In the genomic region with DNA sequence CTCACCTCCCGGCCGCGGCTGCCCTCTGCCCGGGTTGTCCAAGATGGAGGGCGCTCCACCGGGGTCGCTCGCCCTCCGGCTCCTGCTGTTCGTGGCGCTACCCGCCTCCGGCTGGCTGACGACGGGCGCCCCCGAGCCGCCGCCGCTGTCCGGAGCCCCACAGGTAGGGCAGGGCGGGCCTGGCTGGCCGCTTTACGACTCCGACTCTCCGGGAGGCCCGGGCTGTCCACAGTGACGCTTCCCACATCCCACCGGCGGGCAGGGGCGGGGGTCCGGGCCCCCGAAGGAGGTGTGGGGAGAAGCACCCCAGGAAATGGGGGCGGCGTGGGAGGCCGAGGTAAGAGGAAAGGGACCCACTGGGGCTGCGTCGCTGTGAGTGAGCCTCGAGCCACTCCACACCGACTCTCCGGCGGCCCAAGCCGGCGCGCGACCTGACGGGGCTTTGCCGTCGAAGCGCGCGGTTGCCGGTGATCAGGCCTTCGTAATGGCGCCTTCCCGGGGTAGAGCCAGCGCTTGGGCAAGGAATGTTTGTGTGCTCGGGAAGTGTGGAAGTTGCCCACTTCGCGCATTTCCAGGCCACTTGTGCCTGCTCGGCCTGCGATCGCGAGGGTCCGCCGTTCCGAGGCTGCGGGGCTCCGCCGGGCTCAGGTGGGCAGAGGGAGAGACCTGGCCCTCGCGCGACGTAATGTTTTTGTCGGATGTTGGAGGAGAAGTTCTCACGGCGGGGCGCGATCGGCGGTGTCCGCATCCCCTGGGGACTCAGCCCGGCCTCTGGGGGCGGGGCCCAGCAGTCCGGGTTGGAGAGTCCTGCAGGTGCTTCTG, we compare ENCODE assay signal across 1 cellular context.
A peak's percentile ranks its signal among the peaks of the same experiment; 100 is the strongest.
TF ChIP-seq lines count a peak whose summit lies in the region.

A gene with protein sequence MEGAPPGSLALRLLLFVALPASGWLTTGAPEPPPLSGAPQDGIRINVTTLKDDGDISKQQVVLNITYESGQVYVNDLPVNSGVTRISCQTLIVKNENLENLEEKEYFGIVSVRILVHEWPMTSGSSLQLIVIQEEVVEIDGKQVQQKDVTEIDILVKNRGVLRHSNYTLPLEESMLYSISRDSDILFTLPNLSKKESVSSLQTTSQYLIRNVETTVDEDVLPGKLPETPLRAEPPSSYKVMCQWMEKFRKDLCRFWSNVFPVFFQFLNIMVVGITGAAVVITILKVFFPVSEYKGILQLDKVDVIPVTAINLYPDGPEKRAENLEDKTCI (plus strand): TSS at position 4 of the 822 bp plus-strand sequence. CDS start 40 bp downstream, at position 44.

TF ChIP-seq in K562, 482 proteins besides CTCF, POLR2A, EP300 and RAD21 (continued from another document and continues in another):
- TF ChIP-seq ADNP (tag; IDR thresholded peaks at IDR 0.05), result no peak
- TF ChIP-seq, protein P1, sequence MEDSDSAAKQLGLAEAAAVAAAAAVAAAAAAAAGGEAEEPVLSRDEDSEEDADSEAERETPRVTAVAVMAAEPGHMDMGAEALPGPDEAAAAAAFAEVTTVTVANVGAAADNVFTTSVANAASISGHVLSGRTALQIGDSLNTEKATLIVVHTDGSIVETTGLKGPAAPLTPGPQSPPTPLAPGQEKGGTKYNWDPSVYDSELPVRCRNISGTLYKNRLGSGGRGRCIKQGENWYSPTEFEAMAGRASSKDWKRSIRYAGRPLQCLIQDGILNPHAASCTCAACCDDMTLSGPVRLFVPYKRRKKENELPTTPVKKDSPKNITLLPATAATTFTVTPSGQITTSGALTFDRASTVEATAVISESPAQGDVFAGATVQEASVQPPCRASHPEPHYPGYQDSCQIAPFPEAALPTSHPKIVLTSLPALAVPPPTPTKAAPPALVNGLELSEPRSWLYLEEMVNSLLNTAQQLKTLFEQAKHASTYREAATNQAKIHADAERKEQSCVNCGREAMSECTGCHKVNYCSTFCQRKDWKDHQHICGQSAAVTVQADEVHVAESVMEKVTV (CRISPR knock-in tag; IDR thresholded peaks at IDR 0.05), result peak; percentile 16; the same call in 1 of the 2 replicates
- TF ChIP-seq, protein P2, sequence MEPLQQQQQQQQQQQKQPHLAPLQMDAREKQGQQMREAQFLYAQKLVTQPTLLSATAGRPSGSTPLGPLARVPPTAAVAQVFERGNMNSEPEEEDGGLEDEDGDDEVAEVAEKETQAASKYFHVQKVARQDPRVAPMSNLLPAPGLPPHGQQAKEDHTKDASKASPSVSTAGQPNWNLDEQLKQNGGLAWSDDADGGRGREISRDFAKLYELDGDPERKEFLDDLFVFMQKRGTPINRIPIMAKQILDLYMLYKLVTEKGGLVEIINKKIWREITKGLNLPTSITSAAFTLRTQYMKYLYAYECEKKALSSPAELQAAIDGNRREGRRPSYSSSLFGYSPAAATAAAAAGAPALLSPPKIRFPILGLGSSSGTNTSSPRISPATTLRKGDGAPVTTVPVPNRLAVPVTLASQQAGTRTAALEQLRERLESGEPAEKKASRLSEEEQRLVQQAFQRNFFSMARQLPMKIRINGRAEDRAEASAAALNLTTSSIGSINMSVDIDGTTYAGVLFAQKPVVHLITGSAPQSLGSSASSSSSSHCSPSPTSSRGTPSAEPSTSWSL (CRISPR knock-in tag; IDR thresholded peaks at IDR 0.05; ENCODE audit: borderline replicate concordance), result no peak
- TF ChIP-seq HNRNPK (IDR thresholded peaks at IDR 0.05; ENCODE audit: low read depth, low read length, poor library complexity, severe bottlenecking), result no peak
- no peak for TF ChIP-seq CBFA2T2 (conservative IDR thresholded peaks at IDR 0.05)
- TF ChIP-seq TEAD2 (tag; IDR thresholded peaks at IDR 0.05), result no peak
- no peak for TF ChIP-seq RAD51 (IDR thresholded peaks at IDR 0.05; ENCODE audit: borderline replicate concordance, low read depth)
- TF ChIP-seq SREBF2 (CRISPR knock-in tag; IDR thresholded peaks at IDR 0.05), result no peak; the same call in 1 of the 2 replicates
- TF ChIP-seq, protein P3, sequence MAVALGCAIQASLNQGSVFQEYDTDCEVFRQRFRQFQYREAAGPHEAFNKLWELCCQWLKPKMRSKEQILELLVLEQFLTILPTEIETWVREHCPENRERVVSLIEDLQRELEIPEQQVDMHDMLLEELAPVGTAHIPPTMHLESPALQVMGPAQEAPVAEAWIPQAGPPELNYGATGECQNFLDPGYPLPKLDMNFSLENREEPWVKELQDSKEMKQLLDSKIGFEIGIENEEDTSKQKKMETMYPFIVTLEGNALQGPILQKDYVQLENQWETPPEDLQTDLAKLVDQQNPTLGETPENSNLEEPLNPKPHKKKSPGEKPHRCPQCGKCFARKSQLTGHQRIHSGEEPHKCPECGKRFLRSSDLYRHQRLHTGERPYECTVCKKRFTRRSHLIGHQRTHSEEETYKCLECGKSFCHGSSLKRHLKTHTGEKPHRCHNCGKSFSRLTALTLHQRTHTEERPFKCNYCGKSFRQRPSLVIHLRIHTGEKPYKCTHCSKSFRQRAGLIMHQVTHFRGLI (CRISPR knock-in tag; IDR thresholded peaks at IDR 0.05), result no peak
- TF ChIP-seq, protein P4, sequence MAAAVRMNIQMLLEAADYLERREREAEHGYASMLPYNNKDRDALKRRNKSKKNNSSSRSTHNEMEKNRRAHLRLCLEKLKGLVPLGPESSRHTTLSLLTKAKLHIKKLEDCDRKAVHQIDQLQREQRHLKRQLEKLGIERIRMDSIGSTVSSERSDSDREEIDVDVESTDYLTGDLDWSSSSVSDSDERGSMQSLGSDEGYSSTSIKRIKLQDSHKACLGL (CRISPR knock-in tag; IDR thresholded peaks at IDR 0.05; ENCODE audit: borderline replicate concordance, poor library complexity, severe bottlenecking), result no peak
- TF ChIP-seq ELF2 (CRISPR knock-in tag; IDR thresholded peaks at IDR 0.05), result no peak; the same call in 1 of the 2 replicates
- TF ChIP-seq, protein P5, sequence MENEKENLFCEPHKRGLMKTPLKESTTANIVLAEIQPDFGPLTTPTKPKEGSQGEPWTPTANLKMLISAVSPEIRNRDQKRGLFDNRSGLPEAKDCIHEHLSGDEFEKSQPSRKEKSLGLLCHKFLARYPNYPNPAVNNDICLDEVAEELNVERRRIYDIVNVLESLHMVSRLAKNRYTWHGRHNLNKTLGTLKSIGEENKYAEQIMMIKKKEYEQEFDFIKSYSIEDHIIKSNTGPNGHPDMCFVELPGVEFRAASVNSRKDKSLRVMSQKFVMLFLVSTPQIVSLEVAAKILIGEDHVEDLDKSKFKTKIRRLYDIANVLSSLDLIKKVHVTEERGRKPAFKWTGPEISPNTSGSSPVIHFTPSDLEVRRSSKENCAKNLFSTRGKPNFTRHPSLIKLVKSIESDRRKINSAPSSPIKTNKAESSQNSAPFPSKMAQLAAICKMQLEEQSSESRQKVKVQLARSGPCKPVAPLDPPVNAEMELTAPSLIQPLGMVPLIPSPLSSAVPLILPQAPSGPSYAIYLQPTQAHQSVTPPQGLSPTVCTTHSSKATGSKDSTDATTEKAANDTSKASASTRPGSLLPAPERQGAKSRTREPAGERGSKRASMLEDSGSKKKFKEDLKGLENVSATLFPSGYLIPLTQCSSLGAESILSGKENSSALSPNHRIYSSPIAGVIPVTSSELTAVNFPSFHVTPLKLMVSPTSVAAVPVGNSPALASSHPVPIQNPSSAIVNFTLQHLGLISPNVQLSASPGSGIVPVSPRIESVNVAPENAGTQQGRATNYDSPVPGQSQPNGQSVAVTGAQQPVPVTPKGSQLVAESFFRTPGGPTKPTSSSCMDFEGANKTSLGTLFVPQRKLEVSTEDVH (IDR thresholded peaks at IDR 0.05; ENCODE audit: low read depth, partially characterized antibody), result no peak
- TF ChIP-seq, protein P6, sequence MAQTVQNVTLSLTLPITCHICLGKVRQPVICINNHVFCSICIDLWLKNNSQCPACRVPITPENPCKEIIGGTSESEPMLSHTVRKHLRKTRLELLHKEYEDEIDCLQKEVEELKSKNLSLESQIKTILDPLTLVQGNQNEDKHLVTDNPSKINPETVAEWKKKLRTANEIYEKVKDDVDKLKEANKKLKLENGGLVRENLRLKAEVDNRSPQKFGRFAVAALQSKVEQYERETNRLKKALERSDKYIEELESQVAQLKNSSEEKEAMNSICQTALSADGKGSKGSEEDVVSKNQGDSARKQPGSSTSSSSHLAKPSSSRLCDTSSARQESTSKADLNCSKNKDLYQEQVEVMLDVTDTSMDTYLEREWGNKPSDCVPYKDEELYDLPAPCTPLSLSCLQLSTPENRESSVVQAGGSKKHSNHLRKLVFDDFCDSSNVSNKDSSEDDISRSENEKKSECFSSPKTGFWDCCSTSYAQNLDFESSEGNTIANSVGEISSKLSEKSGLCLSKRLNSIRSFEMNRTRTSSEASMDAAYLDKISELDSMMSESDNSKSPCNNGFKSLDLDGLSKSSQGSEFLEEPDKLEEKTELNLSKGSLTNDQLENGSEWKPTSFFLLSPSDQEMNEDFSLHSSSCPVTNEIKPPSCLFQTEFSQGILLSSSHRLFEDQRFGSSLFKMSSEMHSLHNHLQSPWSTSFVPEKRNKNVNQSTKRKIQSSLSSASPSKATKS (CRISPR knock-in tag; IDR thresholded peaks at IDR 0.05), result no peak
- no peak for TF ChIP-seq ZNF165 (CRISPR knock-in tag; IDR thresholded peaks at IDR 0.05; ENCODE audit: borderline replicate concordance)
- TF ChIP-seq MEIS2 (IDR thresholded peaks at IDR 0.05; ENCODE audit: partially characterized antibody), result no peak
- peak; percentile 57; the same call in 1 of the 2 replicates for TF ChIP-seq CTBP1 (IDR thresholded peaks at IDR 0.05; ENCODE audit: borderline replicate concordance)
- no peak for TF ChIP-seq SRSF7 (optimal IDR thresholded peaks at IDR 0.05; ENCODE audit: low read depth, low read length)
- TF ChIP-seq GABPA (tag; conservative IDR thresholded peaks at IDR 0.05; ENCODE audit: low read depth), result no peak
- TF ChIP-seq FUS (optimal IDR thresholded peaks at IDR 0.05; ENCODE audit: low read depth, low read length), result peak; percentile 31
- no peak for TF ChIP-seq ZNF253 (CRISPR knock-in tag; conservative IDR thresholded peaks at IDR 0.05)
- no peak for TF ChIP-seq ZNF174 (CRISPR knock-in tag; IDR thresholded peaks at IDR 0.05)
- TF ChIP-seq, protein P7, sequence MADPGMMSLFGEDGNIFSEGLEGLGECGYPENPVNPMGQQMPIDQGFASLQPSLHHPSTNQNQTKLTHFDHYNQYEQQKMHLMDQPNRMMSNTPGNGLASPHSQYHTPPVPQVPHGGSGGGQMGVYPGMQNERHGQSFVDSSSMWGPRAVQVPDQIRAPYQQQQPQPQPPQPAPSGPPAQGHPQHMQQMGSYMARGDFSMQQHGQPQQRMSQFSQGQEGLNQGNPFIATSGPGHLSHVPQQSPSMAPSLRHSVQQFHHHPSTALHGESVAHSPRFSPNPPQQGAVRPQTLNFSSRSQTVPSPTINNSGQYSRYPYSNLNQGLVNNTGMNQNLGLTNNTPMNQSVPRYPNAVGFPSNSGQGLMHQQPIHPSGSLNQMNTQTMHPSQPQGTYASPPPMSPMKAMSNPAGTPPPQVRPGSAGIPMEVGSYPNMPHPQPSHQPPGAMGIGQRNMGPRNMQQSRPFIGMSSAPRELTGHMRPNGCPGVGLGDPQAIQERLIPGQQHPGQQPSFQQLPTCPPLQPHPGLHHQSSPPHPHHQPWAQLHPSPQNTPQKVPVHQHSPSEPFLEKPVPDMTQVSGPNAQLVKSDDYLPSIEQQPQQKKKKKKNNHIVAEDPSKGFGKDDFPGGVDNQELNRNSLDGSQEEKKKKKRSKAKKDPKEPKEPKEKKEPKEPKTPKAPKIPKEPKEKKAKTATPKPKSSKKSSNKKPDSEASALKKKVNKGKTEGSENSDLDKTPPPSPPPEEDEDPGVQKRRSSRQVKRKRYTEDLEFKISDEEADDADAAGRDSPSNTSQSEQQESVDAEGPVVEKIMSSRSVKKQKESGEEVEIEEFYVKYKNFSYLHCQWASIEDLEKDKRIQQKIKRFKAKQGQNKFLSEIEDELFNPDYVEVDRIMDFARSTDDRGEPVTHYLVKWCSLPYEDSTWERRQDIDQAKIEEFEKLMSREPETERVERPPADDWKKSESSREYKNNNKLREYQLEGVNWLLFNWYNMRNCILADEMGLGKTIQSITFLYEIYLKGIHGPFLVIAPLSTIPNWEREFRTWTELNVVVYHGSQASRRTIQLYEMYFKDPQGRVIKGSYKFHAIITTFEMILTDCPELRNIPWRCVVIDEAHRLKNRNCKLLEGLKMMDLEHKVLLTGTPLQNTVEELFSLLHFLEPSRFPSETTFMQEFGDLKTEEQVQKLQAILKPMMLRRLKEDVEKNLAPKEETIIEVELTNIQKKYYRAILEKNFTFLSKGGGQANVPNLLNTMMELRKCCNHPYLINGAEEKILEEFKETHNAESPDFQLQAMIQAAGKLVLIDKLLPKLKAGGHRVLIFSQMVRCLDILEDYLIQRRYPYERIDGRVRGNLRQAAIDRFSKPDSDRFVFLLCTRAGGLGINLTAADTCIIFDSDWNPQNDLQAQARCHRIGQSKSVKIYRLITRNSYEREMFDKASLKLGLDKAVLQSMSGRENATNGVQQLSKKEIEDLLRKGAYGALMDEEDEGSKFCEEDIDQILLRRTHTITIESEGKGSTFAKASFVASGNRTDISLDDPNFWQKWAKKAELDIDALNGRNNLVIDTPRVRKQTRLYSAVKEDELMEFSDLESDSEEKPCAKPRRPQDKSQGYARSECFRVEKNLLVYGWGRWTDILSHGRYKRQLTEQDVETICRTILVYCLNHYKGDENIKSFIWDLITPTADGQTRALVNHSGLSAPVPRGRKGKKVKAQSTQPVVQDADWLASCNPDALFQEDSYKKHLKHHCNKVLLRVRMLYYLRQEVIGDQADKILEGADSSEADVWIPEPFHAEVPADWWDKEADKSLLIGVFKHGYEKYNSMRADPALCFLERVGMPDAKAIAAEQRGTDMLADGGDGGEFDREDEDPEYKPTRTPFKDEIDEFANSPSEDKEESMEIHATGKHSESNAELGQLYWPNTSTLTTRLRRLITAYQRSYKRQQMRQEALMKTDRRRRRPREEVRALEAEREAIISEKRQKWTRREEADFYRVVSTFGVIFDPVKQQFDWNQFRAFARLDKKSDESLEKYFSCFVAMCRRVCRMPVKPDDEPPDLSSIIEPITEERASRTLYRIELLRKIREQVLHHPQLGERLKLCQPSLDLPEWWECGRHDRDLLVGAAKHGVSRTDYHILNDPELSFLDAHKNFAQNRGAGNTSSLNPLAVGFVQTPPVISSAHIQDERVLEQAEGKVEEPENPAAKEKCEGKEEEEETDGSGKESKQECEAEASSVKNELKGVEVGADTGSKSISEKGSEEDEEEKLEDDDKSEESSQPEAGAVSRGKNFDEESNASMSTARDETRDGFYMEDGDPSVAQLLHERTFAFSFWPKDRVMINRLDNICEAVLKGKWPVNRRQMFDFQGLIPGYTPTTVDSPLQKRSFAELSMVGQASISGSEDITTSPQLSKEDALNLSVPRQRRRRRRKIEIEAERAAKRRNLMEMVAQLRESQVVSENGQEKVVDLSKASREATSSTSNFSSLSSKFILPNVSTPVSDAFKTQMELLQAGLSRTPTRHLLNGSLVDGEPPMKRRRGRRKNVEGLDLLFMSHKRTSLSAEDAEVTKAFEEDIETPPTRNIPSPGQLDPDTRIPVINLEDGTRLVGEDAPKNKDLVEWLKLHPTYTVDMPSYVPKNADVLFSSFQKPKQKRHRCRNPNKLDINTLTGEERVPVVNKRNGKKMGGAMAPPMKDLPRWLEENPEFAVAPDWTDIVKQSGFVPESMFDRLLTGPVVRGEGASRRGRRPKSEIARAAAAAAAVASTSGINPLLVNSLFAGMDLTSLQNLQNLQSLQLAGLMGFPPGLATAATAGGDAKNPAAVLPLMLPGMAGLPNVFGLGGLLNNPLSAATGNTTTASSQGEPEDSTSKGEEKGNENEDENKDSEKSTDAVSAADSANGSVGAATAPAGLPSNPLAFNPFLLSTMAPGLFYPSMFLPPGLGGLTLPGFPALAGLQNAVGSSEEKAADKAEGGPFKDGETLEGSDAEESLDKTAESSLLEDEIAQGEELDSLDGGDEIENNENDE (IDR thresholded peaks at IDR 0.05; ENCODE audit: low read depth, low read length), result no peak
- TF ChIP-seq MAFK (IDR thresholded peaks at IDR 0.05; ENCODE audit: low read length), result no peak
- peak; percentile 92 for TF ChIP-seq SAP30 (IDR thresholded peaks at IDR 0.05; ENCODE audit: borderline replicate concordance, insufficient read depth, low read depth, low read length, poor library complexity, severe bottlenecking)
- no peak for TF ChIP-seq PHB2 (IDR thresholded peaks at IDR 0.05; ENCODE audit: low read depth)
